In the genomic region with DNA sequence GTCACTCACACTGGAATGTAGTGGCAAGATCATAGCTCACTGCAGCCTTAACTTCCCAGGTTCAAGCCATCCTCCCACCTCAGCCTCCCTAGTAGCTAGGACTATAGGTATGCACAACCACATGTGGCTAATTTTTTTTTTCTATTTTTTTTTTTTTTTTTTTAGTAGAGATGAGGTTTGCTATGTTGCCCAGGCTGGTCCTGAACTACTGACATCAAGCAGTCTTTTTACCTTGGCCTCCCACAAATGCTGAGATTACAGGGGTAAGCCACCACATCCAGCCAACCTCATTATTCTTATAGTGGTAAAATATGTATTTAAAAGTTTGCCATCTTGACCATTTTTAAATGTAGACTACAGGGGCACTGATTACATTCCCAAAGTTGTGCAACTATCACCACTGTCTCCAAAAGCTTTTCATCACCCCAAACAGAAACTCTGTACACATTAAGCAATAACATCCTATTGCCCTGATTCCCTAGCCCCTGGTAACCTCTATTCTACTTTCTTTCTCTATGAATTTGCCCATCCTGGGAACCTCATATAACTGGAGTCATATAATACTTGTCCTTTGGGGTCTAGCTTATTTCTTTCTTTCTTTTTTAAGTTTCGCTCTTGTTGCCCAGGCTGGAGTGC, we compare ENCODE assay signal across 2 cellular contexts.
TF ChIP-seq lines count a peak whose summit lies in the region.

No MANE protein-coding gene starts in this region.

TF ChIP-seq in IMR-90, 13 proteins besides CTCF, POLR2A, EP300 and RAD21:
- TF ChIP-seq CEBPB (IDR thresholded peaks at IDR 0.05; ENCODE audit: low read depth, low read length) (peak; percentile 31; the same call in 1 of the 2 replicates), RFX5 (IDR thresholded peaks at IDR 0.05; ENCODE audit: low read depth, low read length) (no peak)
TF ChIP-seq in IMR-90: peak in this region for 1.

TF ChIP-seq in K562, 482 proteins besides CTCF, POLR2A, EP300 and RAD21:
- no peak for TF ChIP-seq CEBPG (CRISPR knock-in tag; IDR thresholded peaks at IDR 0.05)
- TF ChIP-seq CEBPG (tag; conservative IDR thresholded peaks at IDR 0.05 in 1 of 2, IDR thresholded peaks at IDR 0.05 in 1 of 2), result peak; percentile 42 to 45; a peak in 2 of 4 replicates
- TF ChIP-seq, protein P1, sequence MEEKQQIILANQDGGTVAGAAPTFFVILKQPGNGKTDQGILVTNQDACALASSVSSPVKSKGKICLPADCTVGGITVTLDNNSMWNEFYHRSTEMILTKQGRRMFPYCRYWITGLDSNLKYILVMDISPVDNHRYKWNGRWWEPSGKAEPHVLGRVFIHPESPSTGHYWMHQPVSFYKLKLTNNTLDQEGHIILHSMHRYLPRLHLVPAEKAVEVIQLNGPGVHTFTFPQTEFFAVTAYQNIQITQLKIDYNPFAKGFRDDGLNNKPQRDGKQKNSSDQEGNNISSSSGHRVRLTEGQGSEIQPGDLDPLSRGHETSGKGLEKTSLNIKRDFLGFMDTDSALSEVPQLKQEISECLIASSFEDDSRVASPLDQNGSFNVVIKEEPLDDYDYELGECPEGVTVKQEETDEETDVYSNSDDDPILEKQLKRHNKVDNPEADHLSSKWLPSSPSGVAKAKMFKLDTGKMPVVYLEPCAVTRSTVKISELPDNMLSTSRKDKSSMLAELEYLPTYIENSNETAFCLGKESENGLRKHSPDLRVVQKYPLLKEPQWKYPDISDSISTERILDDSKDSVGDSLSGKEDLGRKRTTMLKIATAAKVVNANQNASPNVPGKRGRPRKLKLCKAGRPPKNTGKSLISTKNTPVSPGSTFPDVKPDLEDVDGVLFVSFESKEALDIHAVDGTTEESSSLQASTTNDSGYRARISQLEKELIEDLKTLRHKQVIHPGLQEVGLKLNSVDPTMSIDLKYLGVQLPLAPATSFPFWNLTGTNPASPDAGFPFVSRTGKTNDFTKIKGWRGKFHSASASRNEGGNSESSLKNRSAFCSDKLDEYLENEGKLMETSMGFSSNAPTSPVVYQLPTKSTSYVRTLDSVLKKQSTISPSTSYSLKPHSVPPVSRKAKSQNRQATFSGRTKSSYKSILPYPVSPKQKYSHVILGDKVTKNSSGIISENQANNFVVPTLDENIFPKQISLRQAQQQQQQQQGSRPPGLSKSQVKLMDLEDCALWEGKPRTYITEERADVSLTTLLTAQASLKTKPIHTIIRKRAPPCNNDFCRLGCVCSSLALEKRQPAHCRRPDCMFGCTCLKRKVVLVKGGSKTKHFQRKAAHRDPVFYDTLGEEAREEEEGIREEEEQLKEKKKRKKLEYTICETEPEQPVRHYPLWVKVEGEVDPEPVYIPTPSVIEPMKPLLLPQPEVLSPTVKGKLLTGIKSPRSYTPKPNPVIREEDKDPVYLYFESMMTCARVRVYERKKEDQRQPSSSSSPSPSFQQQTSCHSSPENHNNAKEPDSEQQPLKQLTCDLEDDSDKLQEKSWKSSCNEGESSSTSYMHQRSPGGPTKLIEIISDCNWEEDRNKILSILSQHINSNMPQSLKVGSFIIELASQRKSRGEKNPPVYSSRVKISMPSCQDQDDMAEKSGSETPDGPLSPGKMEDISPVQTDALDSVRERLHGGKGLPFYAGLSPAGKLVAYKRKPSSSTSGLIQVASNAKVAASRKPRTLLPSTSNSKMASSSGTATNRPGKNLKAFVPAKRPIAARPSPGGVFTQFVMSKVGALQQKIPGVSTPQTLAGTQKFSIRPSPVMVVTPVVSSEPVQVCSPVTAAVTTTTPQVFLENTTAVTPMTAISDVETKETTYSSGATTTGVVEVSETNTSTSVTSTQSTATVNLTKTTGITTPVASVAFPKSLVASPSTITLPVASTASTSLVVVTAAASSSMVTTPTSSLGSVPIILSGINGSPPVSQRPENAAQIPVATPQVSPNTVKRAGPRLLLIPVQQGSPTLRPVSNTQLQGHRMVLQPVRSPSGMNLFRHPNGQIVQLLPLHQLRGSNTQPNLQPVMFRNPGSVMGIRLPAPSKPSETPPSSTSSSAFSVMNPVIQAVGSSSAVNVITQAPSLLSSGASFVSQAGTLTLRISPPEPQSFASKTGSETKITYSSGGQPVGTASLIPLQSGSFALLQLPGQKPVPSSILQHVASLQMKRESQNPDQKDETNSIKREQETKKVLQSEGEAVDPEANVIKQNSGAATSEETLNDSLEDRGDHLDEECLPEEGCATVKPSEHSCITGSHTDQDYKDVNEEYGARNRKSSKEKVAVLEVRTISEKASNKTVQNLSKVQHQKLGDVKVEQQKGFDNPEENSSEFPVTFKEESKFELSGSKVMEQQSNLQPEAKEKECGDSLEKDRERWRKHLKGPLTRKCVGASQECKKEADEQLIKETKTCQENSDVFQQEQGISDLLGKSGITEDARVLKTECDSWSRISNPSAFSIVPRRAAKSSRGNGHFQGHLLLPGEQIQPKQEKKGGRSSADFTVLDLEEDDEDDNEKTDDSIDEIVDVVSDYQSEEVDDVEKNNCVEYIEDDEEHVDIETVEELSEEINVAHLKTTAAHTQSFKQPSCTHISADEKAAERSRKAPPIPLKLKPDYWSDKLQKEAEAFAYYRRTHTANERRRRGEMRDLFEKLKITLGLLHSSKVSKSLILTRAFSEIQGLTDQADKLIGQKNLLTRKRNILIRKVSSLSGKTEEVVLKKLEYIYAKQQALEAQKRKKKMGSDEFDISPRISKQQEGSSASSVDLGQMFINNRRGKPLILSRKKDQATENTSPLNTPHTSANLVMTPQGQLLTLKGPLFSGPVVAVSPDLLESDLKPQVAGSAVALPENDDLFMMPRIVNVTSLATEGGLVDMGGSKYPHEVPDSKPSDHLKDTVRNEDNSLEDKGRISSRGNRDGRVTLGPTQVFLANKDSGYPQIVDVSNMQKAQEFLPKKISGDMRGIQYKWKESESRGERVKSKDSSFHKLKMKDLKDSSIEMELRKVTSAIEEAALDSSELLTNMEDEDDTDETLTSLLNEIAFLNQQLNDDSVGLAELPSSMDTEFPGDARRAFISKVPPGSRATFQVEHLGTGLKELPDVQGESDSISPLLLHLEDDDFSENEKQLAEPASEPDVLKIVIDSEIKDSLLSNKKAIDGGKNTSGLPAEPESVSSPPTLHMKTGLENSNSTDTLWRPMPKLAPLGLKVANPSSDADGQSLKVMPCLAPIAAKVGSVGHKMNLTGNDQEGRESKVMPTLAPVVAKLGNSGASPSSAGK (IDR thresholded peaks at IDR 0.05), result no peak
- TF ChIP-seq ZBTB9 (CRISPR knock-in tag; IDR thresholded peaks at IDR 0.05), result no peak
